In genomic region chr9:100352727-100353505, GRCh38 we compare ENCODE assay signal across 1 cellular context.
TF ChIP-seq lines count a peak whose summit lies in the region.

TSS of gene TEX10 (minus strand) at chr9:100352942. CDS start at chr9:100349363, 3,579 bp downstream.

TF ChIP-seq in HepG2, 621 proteins besides CTCF, POLR2A, EP300 and RAD21 (continued from another document and continues in another):
- TF ChIP-seq ZNF687 (CRISPR knock-in tag; IDR thresholded peaks at IDR 0.05) = peak; percentile 98
- peak; percentile 50; the same call in 1 of the 2 replicates for TF ChIP-seq HMGXB3 (CRISPR knock-in tag; IDR thresholded peaks at IDR 0.05; ENCODE audit: borderline replicate concordance)
- TF ChIP-seq HNF1B (CRISPR knock-in tag; IDR thresholded peaks at IDR 0.05) = peak; percentile 91
- no peak for TF ChIP-seq MBD4 (IDR thresholded peaks at IDR 0.05; ENCODE audit: borderline replicate concordance, low read length)
- peak; percentile 62; the same call in 1 of the 2 replicates for TF ChIP-seq MEIS2 (CRISPR knock-in tag; IDR thresholded peaks at IDR 0.05)
- TF ChIP-seq ZFP62 (CRISPR knock-in tag; IDR thresholded peaks at IDR 0.05) = no peak
- TF ChIP-seq ZNF44 (CRISPR knock-in tag; IDR thresholded peaks at IDR 0.05) = peak; percentile 67; the same call in 1 of the 2 replicates
- no peak for TF ChIP-seq CEBPB (IDR thresholded peaks at IDR 0.05; ENCODE audit: borderline replicate concordance, low read depth, low read length)
- peak; percentile 77 for TF ChIP-seq ZNF280D (CRISPR knock-in tag; IDR thresholded peaks at IDR 0.05)
- peak; percentile 91 for TF ChIP-seq POLR2AphosphoS5 (IDR thresholded peaks at IDR 0.05; ENCODE audit: low read depth, low read length)
- peak; percentile 80; the same call in 1 of the 2 replicates for TF ChIP-seq FOXC1 (CRISPR knock-in tag; IDR thresholded peaks at IDR 0.05; ENCODE audit: borderline replicate concordance)
- peak; percentile 86 for TF ChIP-seq MYPOP (CRISPR knock-in tag; IDR thresholded peaks at IDR 0.05)
- TF ChIP-seq TFAP4 (IDR thresholded peaks at IDR 0.05; ENCODE audit: borderline replicate concordance, low read depth) = peak; percentile 64; the same call in 1 of the 2 replicates
- no peak for TF ChIP-seq SUZ12 (IDR thresholded peaks at IDR 0.05; ENCODE audit: low read depth, low read length)
- peak; percentile 89 for TF ChIP-seq ZNF772 (CRISPR knock-in tag; IDR thresholded peaks at IDR 0.05)
- TF ChIP-seq ZBTB7B (CRISPR knock-in tag; IDR thresholded peaks at IDR 0.05) = peak; percentile 96
- no peak for TF ChIP-seq ZKSCAN5 (CRISPR knock-in tag; IDR thresholded peaks at IDR 0.05)
- TF ChIP-seq SOX5 (CRISPR knock-in tag; IDR thresholded peaks at IDR 0.05; ENCODE audit: borderline replicate concordance) = peak; percentile 52; the same call in 1 of the 2 replicates
- no peak for TF ChIP-seq ZNF879 (CRISPR knock-in tag; IDR thresholded peaks at IDR 0.05)
- TF ChIP-seq ZNF549 (CRISPR knock-in tag; IDR thresholded peaks at IDR 0.05) = no peak
- TF ChIP-seq ZNF33A (CRISPR knock-in tag; IDR thresholded peaks at IDR 0.05; ENCODE audit: borderline replicate concordance) = no peak
- 0 out of 2 replicates have a peak, but pooled peaks have one; percentile 65 for TF ChIP-seq ZNF30 (CRISPR knock-in tag; IDR thresholded peaks at IDR 0.05)
- TF ChIP-seq EED (CRISPR knock-in tag; IDR thresholded peaks at IDR 0.05) = no peak; the same call in 1 of the 2 replicates
- no peak for TF ChIP-seq HNF1A (IDR thresholded peaks at IDR 0.05; ENCODE audit: low read depth)
- peak; percentile 81; the same call in 1 of the 2 replicates for TF ChIP-seq HNF1A (CRISPR knock-in tag; IDR thresholded peaks at IDR 0.05; ENCODE audit: borderline replicate concordance)
- no peak for TF ChIP-seq BCLAF1 (IDR thresholded peaks at IDR 0.05)
- no peak for TF ChIP-seq ZNF7 (CRISPR knock-in tag; IDR thresholded peaks at IDR 0.05)
- peak; percentile 91 for TF ChIP-seq ZNF607 (CRISPR knock-in tag; IDR thresholded peaks at IDR 0.05; ENCODE audit: borderline replicate concordance)
- no peak for TF ChIP-seq HMG20B (CRISPR knock-in tag; conservative IDR thresholded peaks at IDR 0.05)
- TF ChIP-seq FOSL1 (CRISPR knock-in tag; IDR thresholded peaks at IDR 0.05; ENCODE audit: borderline replicate concordance) = no peak
- no peak for TF ChIP-seq MTA3 (CRISPR knock-in tag; IDR thresholded peaks at IDR 0.05)
- no peak for TF ChIP-seq PCBP1 (IDR thresholded peaks at IDR 0.05; ENCODE audit: borderline replicate concordance, low read depth, low read length)
- peak; percentile 38 for TF ChIP-seq NCOA2 (CRISPR knock-in tag; IDR thresholded peaks at IDR 0.05)
- no peak for TF ChIP-seq NR2F2 (IDR thresholded peaks at IDR 0.05; ENCODE audit: borderline replicate concordance, low read depth)
- TF ChIP-seq RXRA (CRISPR knock-in tag; IDR thresholded peaks at IDR 0.05) = peak; percentile 83
